3 cellular contexts compared by ENCODE assay signal in the genomic region with DNA sequence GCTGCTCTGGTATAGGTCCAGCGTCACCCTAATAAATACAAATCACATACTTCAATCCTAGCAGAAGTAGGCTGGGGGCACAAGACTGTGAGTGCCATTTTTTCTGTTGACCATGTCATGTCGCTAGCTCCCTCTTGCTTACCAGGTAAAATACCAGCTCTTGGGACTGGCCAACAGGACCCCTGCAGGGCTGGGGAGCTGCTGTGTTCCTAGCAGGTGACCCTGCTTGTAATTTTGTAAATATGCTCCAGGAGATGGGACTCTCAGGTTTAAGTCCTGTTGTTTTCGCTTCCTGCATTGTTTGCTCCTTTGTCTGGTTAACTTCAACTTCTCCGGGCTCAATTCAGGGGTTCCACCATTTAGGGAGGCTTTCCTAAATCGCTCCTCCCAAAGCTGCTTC.
"Had no signal": no experiment of that assay in that cellular context is flagged by ENCODE, and none has a peak within 500 bp of the region (broad histone marks: within the 10 kb centered on the region; RNA-seq: fewer than 3 reads in every experiment).

No MANE protein-coding gene starts in this region.

- DNase-seq: GDM1, GF-D8 had no signal

- ATAC-seq: GM12878 had no signal

- H3K4me3 ChIP-seq: GM12878 had no signal
